1 cellular context compared by ENCODE assay signal in the genomic region with DNA sequence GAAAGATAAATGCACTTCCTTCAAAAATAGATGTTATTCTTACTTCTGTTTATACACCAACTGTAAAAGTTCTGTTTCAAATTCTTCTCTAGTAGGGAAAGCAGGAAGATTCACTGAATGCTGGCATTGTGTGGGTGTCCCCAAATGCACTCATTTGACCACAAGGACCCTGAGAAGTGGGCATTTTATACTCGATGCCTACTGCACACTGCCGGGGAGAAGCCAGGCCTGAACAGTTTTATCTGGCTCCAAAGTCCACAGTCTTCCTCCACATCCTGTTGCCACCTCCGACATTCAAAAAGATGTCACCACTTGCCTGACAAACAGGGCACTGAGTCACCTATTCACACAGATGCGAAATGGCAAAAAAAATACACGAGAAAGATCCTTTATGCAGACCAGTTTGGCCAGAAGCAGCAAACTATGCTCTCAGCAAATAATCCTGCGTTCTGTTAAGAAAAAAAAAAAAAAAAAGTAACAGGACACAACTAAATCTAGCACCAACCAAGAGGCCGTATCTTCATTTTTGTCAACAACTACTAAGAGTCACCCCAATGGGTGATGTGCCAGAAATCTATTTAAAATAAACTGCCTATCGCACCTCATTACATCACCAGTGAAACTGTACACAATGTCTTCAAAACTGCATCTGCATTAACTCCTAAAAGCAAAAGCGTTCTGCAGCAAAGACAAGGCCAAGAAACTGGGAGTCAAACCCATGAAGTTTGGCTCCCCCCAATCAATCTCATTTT.
TF ChIP-seq lines count a peak whose summit lies in the region.

No MANE protein-coding gene starts in this region.

TF ChIP-seq in HepG2, 621 proteins besides CTCF, POLR2A, EP300 and RAD21 (continued from another document and continues in another):
- TF ChIP-seq STAT6 (CRISPR knock-in tag; IDR thresholded peaks at IDR 0.05; ENCODE audit: borderline replicate concordance) (no peak), PHF20 (CRISPR knock-in tag; IDR thresholded peaks at IDR 0.05) (no peak), PAXIP1 (CRISPR knock-in tag; conservative IDR thresholded peaks at IDR 0.05) (peak; percentile 89), JUN (CRISPR knock-in tag; IDR thresholded peaks at IDR 0.05) (peak; percentile 69), TSC22D2 (CRISPR knock-in tag; IDR thresholded peaks at IDR 0.05; ENCODE audit: borderline replicate concordance) (no peak), BRF2 (CRISPR knock-in tag; IDR thresholded peaks at IDR 0.05) (no peak), ZMAT3 (CRISPR knock-in tag; conservative IDR thresholded peaks at IDR 0.05) (no peak), SSRP1 (CRISPR knock-in tag; IDR thresholded peaks at IDR 0.05) (no peak), ARID3A (IDR thresholded peaks at IDR 0.05; ENCODE audit: low read depth, low read length) (0 out of 2 replicates have a peak, but pooled peaks have one; percentile 10), MAZ (IDR thresholded peaks at IDR 0.05; ENCODE audit: borderline replicate concordance, low read depth, low read length) (no peak), MAZ (CRISPR knock-in tag; IDR thresholded peaks at IDR 0.05; ENCODE audit: low read depth) (no peak), MIER3 (CRISPR knock-in tag; IDR thresholded peaks at IDR 0.05; ENCODE audit: borderline replicate concordance) (peak; percentile 47; the same call in 1 of the 2 replicates), ELF1 (CRISPR knock-in tag; IDR thresholded peaks at IDR 0.05) (peak; percentile 23; the same call in 1 of the 2 replicates), RCOR2 (CRISPR knock-in tag; IDR thresholded peaks at IDR 0.05) (peak; percentile 79; the same call in 1 of the 2 replicates), PTBP1 (IDR thresholded peaks at IDR 0.05; ENCODE audit: low read depth, low read length, poor library complexity, severe bottlenecking) (no peak), CCDC6 (CRISPR knock-in tag; IDR thresholded peaks at IDR 0.05) (peak; percentile 56; the same call in 1 of the 2 replicates), ZNF75D (CRISPR knock-in tag; IDR thresholded peaks at IDR 0.05; ENCODE audit: borderline replicate concordance) (no peak), MXD3 (CRISPR knock-in tag; IDR thresholded peaks at IDR 0.05) (no peak), YEATS4 (CRISPR knock-in tag; IDR thresholded peaks at IDR 0.05; ENCODE audit: borderline replicate concordance) (no peak), HIVEP1 (CRISPR knock-in tag; IDR thresholded peaks at IDR 0.05) (no peak), TEAD2 (CRISPR knock-in tag; IDR thresholded peaks at IDR 0.05) (no peak), ZC3H4 (CRISPR knock-in tag; IDR thresholded peaks at IDR 0.05; ENCODE audit: borderline replicate concordance) (0 out of 2 replicates have a peak, but pooled peaks have one; percentile 1), MIER2 (CRISPR knock-in tag; IDR thresholded peaks at IDR 0.05) (no peak), MZF1 (CRISPR knock-in tag; IDR thresholded peaks at IDR 0.05; ENCODE audit: borderline replicate concordance) (no peak), ZNF570 (CRISPR knock-in tag; IDR thresholded peaks at IDR 0.05; ENCODE audit: borderline replicate concordance) (no peak)
- TF ChIP-seq, protein P1, sequence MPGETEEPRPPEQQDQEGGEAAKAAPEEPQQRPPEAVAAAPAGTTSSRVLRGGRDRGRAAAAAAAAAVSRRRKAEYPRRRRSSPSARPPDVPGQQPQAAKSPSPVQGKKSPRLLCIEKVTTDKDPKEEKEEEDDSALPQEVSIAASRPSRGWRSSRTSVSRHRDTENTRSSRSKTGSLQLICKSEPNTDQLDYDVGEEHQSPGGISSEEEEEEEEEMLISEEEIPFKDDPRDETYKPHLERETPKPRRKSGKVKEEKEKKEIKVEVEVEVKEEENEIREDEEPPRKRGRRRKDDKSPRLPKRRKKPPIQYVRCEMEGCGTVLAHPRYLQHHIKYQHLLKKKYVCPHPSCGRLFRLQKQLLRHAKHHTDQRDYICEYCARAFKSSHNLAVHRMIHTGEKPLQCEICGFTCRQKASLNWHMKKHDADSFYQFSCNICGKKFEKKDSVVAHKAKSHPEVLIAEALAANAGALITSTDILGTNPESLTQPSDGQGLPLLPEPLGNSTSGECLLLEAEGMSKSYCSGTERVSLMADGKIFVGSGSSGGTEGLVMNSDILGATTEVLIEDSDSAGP (CRISPR knock-in tag; IDR thresholded peaks at IDR 0.05; ENCODE audit: borderline replicate concordance) = no peak
- TF ChIP-seq, protein P2, sequence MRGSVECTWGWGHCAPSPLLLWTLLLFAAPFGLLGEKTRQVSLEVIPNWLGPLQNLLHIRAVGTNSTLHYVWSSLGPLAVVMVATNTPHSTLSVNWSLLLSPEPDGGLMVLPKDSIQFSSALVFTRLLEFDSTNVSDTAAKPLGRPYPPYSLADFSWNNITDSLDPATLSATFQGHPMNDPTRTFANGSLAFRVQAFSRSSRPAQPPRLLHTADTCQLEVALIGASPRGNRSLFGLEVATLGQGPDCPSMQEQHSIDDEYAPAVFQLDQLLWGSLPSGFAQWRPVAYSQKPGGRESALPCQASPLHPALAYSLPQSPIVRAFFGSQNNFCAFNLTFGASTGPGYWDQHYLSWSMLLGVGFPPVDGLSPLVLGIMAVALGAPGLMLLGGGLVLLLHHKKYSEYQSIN (CRISPR knock-in tag; IDR thresholded peaks at IDR 0.05; ENCODE audit: borderline replicate concordance) = no peak
- TF ChIP-seq, protein P3, sequence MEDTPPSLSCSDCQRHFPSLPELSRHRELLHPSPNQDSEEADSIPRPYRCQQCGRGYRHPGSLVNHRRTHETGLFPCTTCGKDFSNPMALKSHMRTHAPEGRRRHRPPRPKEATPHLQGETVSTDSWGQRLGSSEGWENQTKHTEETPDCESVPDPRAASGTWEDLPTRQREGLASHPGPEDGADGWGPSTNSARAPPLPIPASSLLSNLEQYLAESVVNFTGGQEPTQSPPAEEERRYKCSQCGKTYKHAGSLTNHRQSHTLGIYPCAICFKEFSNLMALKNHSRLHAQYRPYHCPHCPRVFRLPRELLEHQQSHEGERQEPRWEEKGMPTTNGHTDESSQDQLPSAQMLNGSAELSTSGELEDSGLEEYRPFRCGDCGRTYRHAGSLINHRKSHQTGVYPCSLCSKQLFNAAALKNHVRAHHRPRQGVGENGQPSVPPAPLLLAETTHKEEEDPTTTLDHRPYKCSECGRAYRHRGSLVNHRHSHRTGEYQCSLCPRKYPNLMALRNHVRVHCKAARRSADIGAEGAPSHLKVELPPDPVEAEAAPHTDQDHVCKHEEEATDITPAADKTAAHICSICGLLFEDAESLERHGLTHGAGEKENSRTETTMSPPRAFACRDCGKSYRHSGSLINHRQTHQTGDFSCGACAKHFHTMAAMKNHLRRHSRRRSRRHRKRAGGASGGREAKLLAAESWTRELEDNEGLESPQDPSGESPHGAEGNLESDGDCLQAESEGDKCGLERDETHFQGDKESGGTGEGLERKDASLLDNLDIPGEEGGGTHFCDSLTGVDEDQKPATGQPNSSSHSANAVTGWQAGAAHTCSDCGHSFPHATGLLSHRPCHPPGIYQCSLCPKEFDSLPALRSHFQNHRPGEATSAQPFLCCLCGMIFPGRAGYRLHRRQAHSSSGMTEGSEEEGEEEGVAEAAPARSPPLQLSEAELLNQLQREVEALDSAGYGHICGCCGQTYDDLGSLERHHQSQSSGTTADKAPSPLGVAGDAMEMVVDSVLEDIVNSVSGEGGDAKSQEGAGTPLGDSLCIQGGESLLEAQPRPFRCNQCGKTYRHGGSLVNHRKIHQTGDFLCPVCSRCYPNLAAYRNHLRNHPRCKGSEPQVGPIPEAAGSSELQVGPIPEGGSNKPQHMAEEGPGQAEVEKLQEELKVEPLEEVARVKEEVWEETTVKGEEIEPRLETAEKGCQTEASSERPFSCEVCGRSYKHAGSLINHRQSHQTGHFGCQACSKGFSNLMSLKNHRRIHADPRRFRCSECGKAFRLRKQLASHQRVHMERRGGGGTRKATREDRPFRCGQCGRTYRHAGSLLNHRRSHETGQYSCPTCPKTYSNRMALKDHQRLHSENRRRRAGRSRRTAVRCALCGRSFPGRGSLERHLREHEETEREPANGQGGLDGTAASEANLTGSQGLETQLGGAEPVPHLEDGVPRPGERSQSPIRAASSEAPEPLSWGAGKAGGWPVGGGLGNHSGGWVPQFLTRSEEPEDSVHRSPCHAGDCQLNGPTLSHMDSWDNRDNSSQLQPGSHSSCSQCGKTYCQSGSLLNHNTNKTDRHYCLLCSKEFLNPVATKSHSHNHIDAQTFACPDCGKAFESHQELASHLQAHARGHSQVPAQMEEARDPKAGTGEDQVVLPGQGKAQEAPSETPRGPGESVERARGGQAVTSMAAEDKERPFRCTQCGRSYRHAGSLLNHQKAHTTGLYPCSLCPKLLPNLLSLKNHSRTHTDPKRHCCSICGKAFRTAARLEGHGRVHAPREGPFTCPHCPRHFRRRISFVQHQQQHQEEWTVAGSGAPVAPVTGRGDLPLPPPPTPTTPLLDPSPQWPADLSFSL (CRISPR knock-in tag; IDR thresholded peaks at IDR 0.05) = no peak
- TF ChIP-seq, protein P4, sequence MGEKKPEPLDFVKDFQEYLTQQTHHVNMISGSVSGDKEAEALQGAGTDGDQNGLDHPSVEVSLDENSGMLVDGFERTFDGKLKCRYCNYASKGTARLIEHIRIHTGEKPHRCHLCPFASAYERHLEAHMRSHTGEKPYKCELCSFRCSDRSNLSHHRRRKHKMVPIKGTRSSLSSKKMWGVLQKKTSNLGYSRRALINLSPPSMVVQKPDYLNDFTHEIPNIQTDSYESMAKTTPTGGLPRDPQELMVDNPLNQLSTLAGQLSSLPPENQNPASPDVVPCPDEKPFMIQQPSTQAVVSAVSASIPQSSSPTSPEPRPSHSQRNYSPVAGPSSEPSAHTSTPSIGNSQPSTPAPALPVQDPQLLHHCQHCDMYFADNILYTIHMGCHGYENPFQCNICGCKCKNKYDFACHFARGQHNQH (CRISPR knock-in tag; IDR thresholded peaks at IDR 0.05) = no peak
- TF ChIP-seq, protein P5, sequence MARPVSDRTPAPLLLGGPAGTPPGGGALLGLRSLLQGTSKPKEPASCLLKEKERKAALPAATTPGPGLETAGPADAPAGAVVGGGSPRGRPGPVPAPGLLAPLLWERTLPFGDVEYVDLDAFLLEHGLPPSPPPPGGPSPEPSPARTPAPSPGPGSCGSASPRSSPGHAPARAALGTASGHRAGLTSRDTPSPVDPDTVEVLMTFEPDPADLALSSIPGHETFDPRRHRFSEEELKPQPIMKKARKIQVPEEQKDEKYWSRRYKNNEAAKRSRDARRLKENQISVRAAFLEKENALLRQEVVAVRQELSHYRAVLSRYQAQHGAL (CRISPR knock-in tag; IDR thresholded peaks at IDR 0.05; ENCODE audit: not compliant biosample characterization) = no peak
